Comparison of ENCODE assay signal across 18 cellular contexts in genomic region chr7:101790566-101791293, GRCh38.
"Had no signal": no experiment of that assay in that cellular context is flagged by ENCODE, and none has a peak within 500 bp of the region (broad histone marks: within the 10 kb centered on the region; RNA-seq: fewer than 3 reads in every experiment).

No MANE protein-coding gene starts in this region.

- H3K27me3 ChIP-seq: left lung, neutrophil, ovary, right atrium auricular region had no signal

- H3K27ac ChIP-seq: left lung, neutrophil, ovary, psoas muscle, right atrium auricular region, thoracic aorta, WERI-Rb-1 had no signal

- ATAC-seq: activated CD8-positive, alpha-beta T cell treated with anti-CD3 and anti-CD28 coated beads, Interleukin-2, amount 10 ng/mL, durations not matched to agents 7 days and 5 days; left lung; natural killer cell treated with Interleukin-12 subunit alpha and Interleukin-12 subunit beta and Interleukin-15 and Interleukin-18, amount 100 ng/mL, for 72 hours; psoas muscle; T-cell had no signal

- DNase-seq: activated CD4-positive, alpha-beta T cell treated with anti-CD3 and anti-CD28 coated beads for 1 hour; activated CD4-positive, alpha-beta T cell treated with anti-CD3 and anti-CD28 coated beads, Interleukin-2, amount 50 U/mL, for 1 hour; activated CD8-positive, alpha-beta T cell treated with anti-CD3 and anti-CD28 coated beads, Interleukin-2, amount 10 ng/mL, durations not matched to agents 7 days and 5 days; activated naive CD4-positive, alpha-beta T cell; activated naive CD8-positive, alpha-beta T cell treated with anti-CD3 and anti-CD28 coated beads for 36 hours; cerebellar nuclear complex; kidney; left lung; ovary; psoas muscle; stimulated activated CD4-positive, alpha-beta T cell treated with anti-CD3 and anti-CD28 coated beads, Interleukin-4, amount 100 ng/mL, for 24 hours; stimulated activated naive CD4-positive, alpha-beta T cell treated with Interleukin-2 at 50 U/mL for 16 hours; T-cell; WERI-Rb-1 had no signal

- H3K4me3 ChIP-seq: left lung, ovary, psoas muscle, right atrium auricular region, thoracic aorta had no signal

- H3K36me3 ChIP-seq: left lung, neutrophil, ovary, right atrium auricular region, thoracic aorta, WERI-Rb-1 had no signal

- H3K9me3 ChIP-seq: left lung, neutrophil, ovary, psoas muscle, right atrium auricular region, thoracic aorta had no signal

- H3K4me1 ChIP-seq: psoas muscle had no signal
